13 cellular contexts compared by ENCODE assay signal in genomic region chr2:43518718-43519117, GRCh38.
DNase-seq lines count a peak whose midpoint lies in the region; ATAC-seq, FAIRE-seq and TF ChIP-seq lines count a peak whose summit lies in the region.
"Had no signal": no experiment of that assay in that cellular context is flagged by ENCODE, and none has a peak within 500 bp of the region (broad histone marks: within the 10 kb centered on the region; RNA-seq: fewer than 3 reads in every experiment).

No MANE protein-coding gene starts in this region.

- WGBS in right lobe of liver (ENCODE audit: insufficient coverage, low coverage, low lambda C conversion rate, missing lambda C conversion rate), result 93% methylated on average over 2 of the region's 2 CpGs
- WGBS in HepG2 (ENCODE audit: low lambda C conversion rate), result 98% methylated on average over 2 of the region's 2 CpGs
- WGBS in esophagus, 2 donors, result 84 to 85% methylated on average over 2 of the region's 2 CpGs
- WGBS in psoas muscle, 3 donors, result 96 to 100% (median 97%) methylated on average over 2 of the region's 2 CpGs

- in situ Hi-C loops in HepG2 (cut with HindIII; ENCODE audit: extremely low pct_ligation_motif_present, low pct_unique_long_range_greater_than_20kb), result no loop called here

- H3K4me3 ChIP-seq in right lobe of liver (no peak overlapping the region), HepG2 (replicated peaks in 1 of 3; ENCODE audit: insufficient read depth in 1 of 3, low read depth in 2 of 3, low read length in 3 of 3) (no peak overlapping the region), esophagus (ENCODE audit: low read depth in 1 of 2, low read length in 2 of 2) (no peak overlapping the region), psoas muscle (no peak overlapping the region)

- CTCF ChIA-PET in HepG2 (lab: Yijun Ruan, JAX; ENCODE audit: low intra/inter-chr PET ratio, low total read pairs), result no interaction called here

- intact Hi-C loops in right lobe of liver (cut with DNase I), result no loop called here
- intact Hi-C loops in HepG2 (cut with micrococcal nuclease; ENCODE audit: unreplicated experiment), result no loop called here
- intact Hi-C loops in psoas muscle (cut with DNase I), result no loop called here
- intact Hi-C loops in posterior cingulate gyrus (cut with DNase I), result no loop called here

- H3K27me3 ChIP-seq in right lobe of liver (no peaks in the 10 kb centered on the region), HepG2 (ENCODE audit: control insufficient read depth in 1 of 2, insufficient read depth in 2 of 2, low read length in 2 of 2) (no peaks in the 10 kb centered on the region), esophagus (ENCODE audit: control insufficient read depth in 1 of 2, insufficient read depth in 2 of 2, low read length in 2 of 2) (no peaks in the 10 kb centered on the region), psoas muscle (ENCODE audit: insufficient read depth in 3 of 3, low read length in 2 of 3) (no peaks in the 10 kb centered on the region)

- H3K36me3 ChIP-seq in right lobe of liver, result no peaks in the 10 kb centered on the region
- H3K36me3 ChIP-seq in HepG2 (replicated peaks in 1 of 2; ENCODE audit: control insufficient read depth in 1 of 2, insufficient read depth in 2 of 2, low read length in 2 of 2), result no peaks in the 10 kb centered on the region
- no peaks in the 10 kb centered on the region for H3K36me3 ChIP-seq in esophagus (ENCODE audit: control insufficient read depth in 2 of 2, insufficient read depth in 2 of 2, low read length in 1 of 2)
- no peaks in the 10 kb centered on the region for H3K36me3 ChIP-seq in psoas muscle (ENCODE audit: insufficient read depth in 1 of 2, low read depth in 1 of 2)
- H3K36me3 ChIP-seq: WERI-Rb-1 had no signal

- H2AFZ ChIP-seq in HepG2 (ENCODE audit: low read length), result no peak overlapping the region

- H3K4me1 ChIP-seq in right lobe of liver (peaks cover 0 to 23% (median 10%) of the 10 kb centered on the region in 4 donors), HepG2 (ENCODE audit: insufficient read depth, low read length) (no peaks in the 10 kb centered on the region), esophagus (ENCODE audit: control insufficient read depth in 2 of 2, insufficient read depth in 2 of 2, low read length in 1 of 2) (no peaks in the 10 kb centered on the region), psoas muscle (peaks cover 46% of the 10 kb centered on the region)

- no TSS peak for BruUV-seq in HepG2 (replicated peaks; lab: Mats Ljungman, UMichigan)

- DNase-seq in right lobe of liver (no peak), HepG2 (ENCODE audit: low spot score) (no peak), psoas muscle (no peak), posterior cingulate gyrus (no peak), GM10266 (ENCODE audit: extremely low spot score) (no peak)
- DNase-seq in stimulated activated CD4-positive, alpha-beta T cell treated with anti-CD3 and anti-CD28 coated beads, Interleukin-4, amount 100 ng/mL, for 4 hours, result no peak
- DNase-seq: HCEC 1CT, NCI-H1105, WERI-Rb-1 had no signal

- TF ChIP-seq EP300 in HepG2 (IDR thresholded peaks at IDR 0.05; ENCODE audit: low read depth in 2 of 2, low read length in 2 of 2) (no peak), HepG2 (CRISPR knock-in tag; IDR thresholded peaks at IDR 0.05; ENCODE audit: borderline replicate concordance) (no peak)

- H3K9me3 ChIP-seq in right lobe of liver (no peaks in the 10 kb centered on the region), HepG2 (ENCODE audit: low read length) (no peaks in the 10 kb centered on the region), esophagus (ENCODE audit: control insufficient read depth in 2 of 2, insufficient read depth in 1 of 2, low read depth in 1 of 2, low read length in 1 of 2) (no peaks in the 10 kb centered on the region), psoas muscle (no peaks in the 10 kb centered on the region)

- no peak for TF ChIP-seq RAD21 in HepG2 (CRISPR knock-in tag; IDR thresholded peaks at IDR 0.05)

- POLR2A ChIA-PET in HepG2 (lab: Yijun Ruan, JAX), result no interaction called here

- ATAC-seq in right lobe of liver (no peak), HepG2 (no peak), psoas muscle (no peak), HG03135 (IDR thresholded peaks at IDR 0.05; ENCODE audit: unreplicated experiment) (no peak)

- H3K79me2 ChIP-seq in HepG2 (ENCODE audit: insufficient read depth, low read length), result no peaks in the 10 kb centered on the region

- H3K9ac ChIP-seq in HepG2 (ENCODE audit: insufficient read depth, low read depth, low read length), result no peak overlapping the region

- TF ChIP-seq CTCF in right lobe of liver (IDR thresholded peaks at IDR 0.05) (no peak), HepG2 (CRISPR knock-in tag; IDR thresholded peaks at IDR 0.05) (no peak), psoas muscle (IDR thresholded peaks at IDR 0.05) (no peak), GM10266 (IDR thresholded peaks at IDR 0.05; ENCODE audit: control insufficient read depth, insufficient read depth, low read depth, missing control alignments) (no peak)

- H3K27ac ChIP-seq in right lobe of liver (peak overlapping the region in 2 of 3 donors; percentile 7 to 34), HepG2 (ENCODE audit: extremely low read length, insufficient read depth, low read length) (no peak overlapping the region), esophagus (ENCODE audit: low read depth in 2 of 2, low read length in 1 of 2) (peak overlapping the region; percentile 18 to 60), psoas muscle (peak overlapping the region; percentile 69)
- H3K27ac ChIP-seq: WERI-Rb-1 had no signal

- H4K20me1 ChIP-seq in HepG2 (ENCODE audit: insufficient read depth, low read length), result no peaks in the 10 kb centered on the region

- H3K4me2 ChIP-seq in HepG2 (ENCODE audit: low read depth, low read length), result no peak overlapping the region

- no peak for FAIRE-seq in HepG2 (lab: Jason Lieb, UNC)
- FAIRE-seq: endothelial cell of umbilical vein, GM18507 had no signal

- TF ChIP-seq POLR2A in right lobe of liver (IDR thresholded peaks at IDR 0.05) (no peak), HepG2 (IDR thresholded peaks at IDR 0.05; ENCODE audit: insufficient read depth in 1 of 2, low read depth in 2 of 2, low read length in 2 of 2) (no peak)

TF ChIP-seq in HepG2, 621 proteins besides CTCF, POLR2A, EP300 and RAD21:
- TF ChIP-seq IRF1 (CRISPR knock-in tag; IDR thresholded peaks at IDR 0.05; ENCODE audit: low read depth), result no peak
- no peak for TF ChIP-seq FOXC1 (CRISPR knock-in tag; IDR thresholded peaks at IDR 0.05; ENCODE audit: borderline replicate concordance)
- TF ChIP-seq, protein P1, sequence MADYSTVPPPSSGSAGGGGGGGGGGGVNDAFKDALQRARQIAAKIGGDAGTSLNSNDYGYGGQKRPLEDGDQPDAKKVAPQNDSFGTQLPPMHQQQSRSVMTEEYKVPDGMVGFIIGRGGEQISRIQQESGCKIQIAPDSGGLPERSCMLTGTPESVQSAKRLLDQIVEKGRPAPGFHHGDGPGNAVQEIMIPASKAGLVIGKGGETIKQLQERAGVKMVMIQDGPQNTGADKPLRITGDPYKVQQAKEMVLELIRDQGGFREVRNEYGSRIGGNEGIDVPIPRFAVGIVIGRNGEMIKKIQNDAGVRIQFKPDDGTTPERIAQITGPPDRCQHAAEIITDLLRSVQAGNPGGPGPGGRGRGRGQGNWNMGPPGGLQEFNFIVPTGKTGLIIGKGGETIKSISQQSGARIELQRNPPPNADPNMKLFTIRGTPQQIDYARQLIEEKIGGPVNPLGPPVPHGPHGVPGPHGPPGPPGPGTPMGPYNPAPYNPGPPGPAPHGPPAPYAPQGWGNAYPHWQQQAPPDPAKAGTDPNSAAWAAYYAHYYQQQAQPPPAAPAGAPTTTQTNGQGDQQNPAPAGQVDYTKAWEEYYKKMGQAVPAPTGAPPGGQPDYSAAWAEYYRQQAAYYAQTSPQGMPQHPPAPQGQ (CRISPR knock-in tag; IDR thresholded peaks at IDR 0.05; ENCODE audit: borderline replicate concordance), result no peak
- no peak for TF ChIP-seq MTA1 (CRISPR knock-in tag; IDR thresholded peaks at IDR 0.05; ENCODE audit: borderline replicate concordance)
- TF ChIP-seq ZBTB38 (CRISPR knock-in tag; IDR thresholded peaks at IDR 0.05), result no peak
- no peak for TF ChIP-seq ZNF33B (CRISPR knock-in tag; IDR thresholded peaks at IDR 0.05)
- TF ChIP-seq GFI1 (CRISPR knock-in tag; IDR thresholded peaks at IDR 0.05; ENCODE audit: borderline replicate concordance), result no peak
- no peak for TF ChIP-seq SOX6 (IDR thresholded peaks at IDR 0.05)
- no peak for TF ChIP-seq SOX6 (CRISPR knock-in tag; IDR thresholded peaks at IDR 0.05)
- no peak for TF ChIP-seq ZSCAN31 (CRISPR knock-in tag; IDR thresholded peaks at IDR 0.05; ENCODE audit: low read depth)
- TF ChIP-seq ZNF383 (CRISPR knock-in tag; IDR thresholded peaks at IDR 0.05; ENCODE audit: borderline replicate concordance), result no peak
- TF ChIP-seq ZKSCAN1 (IDR thresholded peaks at IDR 0.05; ENCODE audit: low read length), result no peak
